ENCODE assay signal across 1 cellular context in genomic region chr9:90816690-90817089, GRCh38.
TF ChIP-seq lines count a peak whose summit lies in the region.

No MANE protein-coding gene starts in this region.

TF ChIP-seq in GM12878, 131 proteins besides CTCF, POLR2A, EP300 and RAD21 (continued from another document):
- TF ChIP-seq ZNF687 (IDR thresholded peaks at IDR 0.05): no peak
- no peak for TF ChIP-seq BHLHE40 (IDR thresholded peaks at IDR 0.05; ENCODE audit: borderline replicate concordance in 1 of 2, low read depth in 2 of 2, low read length in 1 of 2)
